ENCODE assay signal across 1 cellular context in genomic region chr6:20866038-20866437, GRCh38.
TF ChIP-seq lines count a peak whose summit lies in the region.

No MANE protein-coding gene starts in this region.

TF ChIP-seq in GM23338, 12 proteins besides CTCF, POLR2A, EP300 and RAD21 (continued from another document):
- TF ChIP-seq ZNF462 (CRISPR knock-in tag; IDR thresholded peaks at IDR 0.05) = no peak
- TF ChIP-seq NANOG (IDR thresholded peaks at IDR 0.05; ENCODE audit: borderline replicate concordance) = no peak
- no peak for TF ChIP-seq EZH2phosphoT487 (IDR thresholded peaks at IDR 0.05; ENCODE audit: unreplicated experiment)
- TF ChIP-seq ZNF114 (CRISPR knock-in tag; IDR thresholded peaks at IDR 0.05) = no peak
- no peak for TF ChIP-seq ETS1 (IDR thresholded peaks at IDR 0.05)
